Comparison of ENCODE assay signal across 8 cellular contexts in genomic region chr1:92484171-92484471, GRCh38. TPM values are rescaled to one million over a fixed set of nuclear protein-coding genes. Genes with fewer than 3 reads are reported as not detected.
DNase-seq lines count a peak whose midpoint lies in the region; ATAC-seq and TF ChIP-seq lines count a peak whose summit lies in the region.

No MANE protein-coding gene starts in this region.

- H3K27me3 ChIP-seq in CD8-positive, alpha-beta memory T cell (ENCODE audit: insufficient read depth, low read length, poor library complexity, severe bottlenecking): no peaks in the 10 kb centered on the region
- H3K27me3 ChIP-seq in Loucy (ENCODE audit: insufficient read depth, low read length, poor library complexity, severe bottlenecking) (no peaks in the 10 kb centered on the region), neuronal stem cell (ENCODE audit: control insufficient read depth in 3 of 3, insufficient read depth in 3 of 3, low read depth in 1 of 3, low read length in 3 of 3) (peaks cover 65 to 99% (median 96%) of the 10 kb centered on the region in 3 experiments), gastroesophageal sphincter (peaks cover 100% of the 10 kb centered on the region)
- H3K27me3 ChIP-seq in effector memory CD4-positive, alpha-beta T cell (replicated peaks; ENCODE audit: control insufficient read depth, insufficient read depth, low read length, poor library complexity, severe bottlenecking): no peaks in the 10 kb centered on the region

- H3K79me1 ChIP-seq in neuronal stem cell (ENCODE audit: low read depth, low read length): no peaks in the 10 kb centered on the region

- peak overlapping the region; percentile 85 for H3K9ac ChIP-seq in Loucy (ENCODE audit: low read depth, low read length, poor library complexity, severe bottlenecking)
- no peak overlapping the region for H3K9ac ChIP-seq in neuronal stem cell (ENCODE audit: low read depth, low read length, poor library complexity)

- peak overlapping the region; percentile 41 for H2BK12ac ChIP-seq in neuronal stem cell (ENCODE audit: low read length)

- H3K9me2 ChIP-seq in Loucy (replicated peaks; ENCODE audit: low read depth, low read length): no peaks in the 10 kb centered on the region

- no peak overlapping the region for H2BK120ac ChIP-seq in neuronal stem cell (ENCODE audit: low read depth, low read length)

- TF ChIP-seq CTCF in Loucy (conservative IDR thresholded peaks at IDR 0.05; ENCODE audit: low read length): no peak
- no peak for TF ChIP-seq CTCF in gastroesophageal sphincter (IDR thresholded peaks at IDR 0.05)

- no peaks in the 10 kb centered on the region for H3K36me3 ChIP-seq in CD8-positive, alpha-beta memory T cell (ENCODE audit: insufficient read depth, low read length)
- H3K36me3 ChIP-seq in Loucy (ENCODE audit: insufficient read depth, low read length) (peaks cover 3% of the 10 kb centered on the region; the same call in 1 of the 2 replicates), neuronal stem cell (replicated peaks in 1 of 2; ENCODE audit: control insufficient read depth in 2 of 2, insufficient read depth in 2 of 2, low read length in 2 of 2) (no peaks in the 10 kb centered on the region), gastroesophageal sphincter (no peaks in the 10 kb centered on the region)
- H3K36me3 ChIP-seq in effector memory CD4-positive, alpha-beta T cell (ENCODE audit: control insufficient read depth, insufficient read depth, low read length): no peaks in the 10 kb centered on the region

- POLR2A ChIA-PET in CD8-positive, alpha-beta memory T cell (lab: Charles Lee): interaction anchor here (0.6 to 3.7 kb wide), 8 partner anchors 7 to 181 kb away, joined by 3 to 26 read pairs (median 8); no protein-coding TSS in a partner anchor

- CTCF ChIA-PET in CD8-positive, alpha-beta memory T cell (lab: Charles Lee): interaction anchor here (0.6 to 7.1 kb wide), 11 partner anchors 10 to 521 kb away, joined by 3 to 63 read pairs (median 17); no protein-coding TSS in a partner anchor

- no peaks in the 10 kb centered on the region for H3K9me3 Mint-ChIP-seq in CD8-positive, alpha-beta memory T cell

- H3K4me2 ChIP-seq in Loucy (ENCODE audit: low read depth, low read length, poor library complexity, severe bottlenecking): peak overlapping the region; percentile 95
- H3K4me2 ChIP-seq in neuronal stem cell (ENCODE audit: insufficient read depth, low read length, poor library complexity, severe bottlenecking): peak overlapping the region; percentile 69

- H3K18ac ChIP-seq in neuronal stem cell (ENCODE audit: low read length): peak overlapping the region; percentile 48

- no peak overlapping the region for H3K14ac ChIP-seq in neuronal stem cell (ENCODE audit: low read length)

- peaks cover 5 to 58% (median 10%) of the 10 kb centered on the region in 3 donors for H3K36me3 Mint-ChIP-seq in CD8-positive, alpha-beta memory T cell

- TF ChIP-seq POLR2A in gastroesophageal sphincter (IDR thresholded peaks at IDR 0.05): no peak

- H3K4ac ChIP-seq in neuronal stem cell (ENCODE audit: low read length): no peak overlapping the region

- peak overlapping the region; percentile 78 for H3K27ac ChIP-seq in CD8-positive, alpha-beta memory T cell (ENCODE audit: low read depth, low read length)
- H3K27ac ChIP-seq in effector memory CD4-positive, alpha-beta T cell (ENCODE audit: insufficient read depth, low read length, poor library complexity, severe bottlenecking): peak overlapping the region; percentile 72
- H3K27ac ChIP-seq in neuronal stem cell (replicated peaks; ENCODE audit: low read length) (no peak overlapping the region), gastroesophageal sphincter (no peak overlapping the region)

- no peak overlapping the region for H2BK5ac ChIP-seq in neuronal stem cell (ENCODE audit: low read length)

- H3K9me3 ChIP-seq in CD8-positive, alpha-beta memory T cell (ENCODE audit: low read length): no peaks in the 10 kb centered on the region
- H3K9me3 ChIP-seq in Loucy (ENCODE audit: insufficient read depth, low read depth, low read length): no peaks in the 10 kb centered on the region
- H3K9me3 ChIP-seq in effector memory CD4-positive, alpha-beta T cell (ENCODE audit: control insufficient read depth, low read length): no peaks in the 10 kb centered on the region
- no peaks in the 10 kb centered on the region for H3K9me3 ChIP-seq in neuronal stem cell (replicated peaks in 1 of 2; ENCODE audit: control insufficient read depth in 2 of 2, insufficient read depth in 1 of 2, low read depth in 1 of 2, low read length in 2 of 2)
- H3K9me3 ChIP-seq in gastroesophageal sphincter: no peaks in the 10 kb centered on the region

- H3K79me2 ChIP-seq in Loucy (ENCODE audit: insufficient read depth, low read length): peaks cover 36% of the 10 kb centered on the region

- no peak overlapping the region for H2BK15ac ChIP-seq in neuronal stem cell (ENCODE audit: low read length)

- no peak for ATAC-seq in gastroesophageal sphincter

- H3K27ac Mint-ChIP-seq in CD8-positive, alpha-beta memory T cell: peak overlapping the region; percentile 88 to 97 (median 94)

- H4K91ac ChIP-seq in neuronal stem cell (ENCODE audit: low read depth, low read length, poor library complexity): no peak overlapping the region

- peaks cover 0 to 4% of the 10 kb centered on the region in 2 donors for H3K27me3 Mint-ChIP-seq in CD8-positive, alpha-beta memory T cell

- peak in 1 of 5 donors; percentile 18 for DNase-seq in CD8-positive, alpha-beta memory T cell
- DNase-seq in effector memory CD4-positive, alpha-beta T cell: no peak
- DNase-seq in neuronal stem cell (ENCODE audit: low spot score) (no peak), cerebellar cortex (ENCODE audit: low spot score) (no peak), posterior vena cava (ENCODE audit: low spot score) (no peak), DMS53 (lab: John Stamatoyannopoulos, UW) (no peak)

- peak overlapping the region; percentile 94 for H3K4me3 ChIP-seq in CD8-positive, alpha-beta memory T cell (ENCODE audit: low read length)
- H3K4me3 ChIP-seq in Loucy (ENCODE audit: low read length, poor library complexity, severe bottlenecking) (peak overlapping the region; percentile 90), neuronal stem cell (ENCODE audit: low read length in 2 of 2) (no peak overlapping the region), gastroesophageal sphincter (peak overlapping the region in 1 of 2 donors; percentile 53)
- peak overlapping the region; percentile 87 for H3K4me3 ChIP-seq in effector memory CD4-positive, alpha-beta T cell (ENCODE audit: insufficient read depth, low read depth, low read length, poor library complexity, severe bottlenecking)

- intact Hi-C loops in posterior vena cava (cut with DNase I): no loop called here

- WGBS in neuronal stem cell (ENCODE audit: extremely low coverage in 2 of 2, insufficient read length in 2 of 2, insufficient replicate concordance in 1 of 2), 2 donors: no CpG with 5 or more reads among the region's 15 CpGs
- WGBS in gastroesophageal sphincter (ENCODE audit: low coverage in 1 of 2), 2 donors: 3 to 7% methylated on average over 4 to 5 of the region's 15 CpGs

- peaks cover 42 to 55% (median 46%) of the 10 kb centered on the region in 3 donors for H3K4me1 Mint-ChIP-seq in CD8-positive, alpha-beta memory T cell

- H2AFZ ChIP-seq in Loucy (ENCODE audit: low read length) (peak overlapping the region; percentile 96), neuronal stem cell (ENCODE audit: low read length) (peak overlapping the region; percentile 90)

- no peak overlapping the region for H2AK5ac ChIP-seq in neuronal stem cell (ENCODE audit: low read depth, low read length)

- peak overlapping the region; percentile 90 to 100 (median 93) for H3K4me3 Mint-ChIP-seq in CD8-positive, alpha-beta memory T cell

- peaks cover 29% of the 10 kb centered on the region for H3K4me1 ChIP-seq in CD8-positive, alpha-beta memory T cell (ENCODE audit: insufficient read depth, low read length)
- H3K4me1 ChIP-seq in Loucy (ENCODE audit: insufficient read depth, low read length, poor library complexity, severe bottlenecking): peaks cover 18% of the 10 kb centered on the region
- peaks cover 18% of the 10 kb centered on the region for H3K4me1 ChIP-seq in effector memory CD4-positive, alpha-beta T cell (ENCODE audit: control insufficient read depth, insufficient read depth, low read length, poor library complexity, severe bottlenecking)
- H3K4me1 ChIP-seq in neuronal stem cell (ENCODE audit: control insufficient read depth in 2 of 2, insufficient read depth in 1 of 2, low read depth in 1 of 2, low read length in 2 of 2): peaks cover 27 to 28% of the 10 kb centered on the region in 2 donors
- H3K4me1 ChIP-seq in gastroesophageal sphincter: peaks cover 0 to 69% (median 57%) of the 10 kb centered on the region in 3 donors

- H3F3A ChIP-seq in Loucy (ENCODE audit: low read depth): peaks cover 8% of the 10 kb centered on the region; the same call in 1 of the 2 replicates

- H4K8ac ChIP-seq in neuronal stem cell (ENCODE audit: low read depth, low read length): no peak overlapping the region

- no peak overlapping the region for H3K23ac ChIP-seq in neuronal stem cell (ENCODE audit: low read depth, low read length, poor library complexity)

- H4K20me1 ChIP-seq in Loucy (ENCODE audit: insufficient read depth, low read length, poor library complexity, severe bottlenecking): no peaks in the 10 kb centered on the region

- TF ChIP-seq EP300 in gastroesophageal sphincter (IDR thresholded peaks at IDR 0.05): no peak

RNA-seq across cellular contexts. Expression of gene GFI1, which starts 2.6 kb away (rescaled TPM):
- total RNA-seq in CD8-positive, alpha-beta memory T cell: 10 to 100 TPM; 70.9 to 74.6 TPM
- 26.0 TPM for polyA plus RNA-seq in CD8-positive, alpha-beta memory T cell
- 0.06 TPM for polyA plus RNA-seq in neuronal stem cell (2013, experiment 1 of 2)
- 0.10 TPM for polyA plus RNA-seq in neuronal stem cell (2013, experiment 2 of 2)
- total RNA-seq in posterior vena cava: 1 to 10 TPM in 1 of 2 donors, under 1 TPM in 1; 0.76 to 1.1 TPM
- total RNA-seq in gastroesophageal sphincter: under 1 TPM in 3 of 4 donors, not detected in 1; 0.27 to 0.94 (median 0.59) TPM

Comparison
In these comparisons a context has a peak if more than half of its experiments do, and no peak if none do; other contexts are left out.
1. H3K27ac ChIP-seq: peak in CD8-positive, alpha-beta memory T cell (single experiment) and effector memory CD4-positive, alpha-beta T cell (single experiment); none in neuronal stem cell (single experiment) and gastroesophageal sphincter (0 of 4).
2. H3K4me3 ChIP-seq: peak in CD8-positive, alpha-beta memory T cell (single experiment), Loucy (single experiment) and effector memory CD4-positive, alpha-beta T cell (single experiment); none in neuronal stem cell (0 of 2).
3. RNA of gene GFI1, which starts 2.6 kb away (total RNA-seq): 70.9 to 74.6 TPM in CD8-positive, alpha-beta memory T cell; 0.76 to 1.1 TPM in posterior vena cava and 0.27 to 0.94 TPM in gastroesophageal sphincter; every median in the first group is over 10 times any median in the second.